ENCODE assay signal across 25 cellular contexts in the genomic region with DNA sequence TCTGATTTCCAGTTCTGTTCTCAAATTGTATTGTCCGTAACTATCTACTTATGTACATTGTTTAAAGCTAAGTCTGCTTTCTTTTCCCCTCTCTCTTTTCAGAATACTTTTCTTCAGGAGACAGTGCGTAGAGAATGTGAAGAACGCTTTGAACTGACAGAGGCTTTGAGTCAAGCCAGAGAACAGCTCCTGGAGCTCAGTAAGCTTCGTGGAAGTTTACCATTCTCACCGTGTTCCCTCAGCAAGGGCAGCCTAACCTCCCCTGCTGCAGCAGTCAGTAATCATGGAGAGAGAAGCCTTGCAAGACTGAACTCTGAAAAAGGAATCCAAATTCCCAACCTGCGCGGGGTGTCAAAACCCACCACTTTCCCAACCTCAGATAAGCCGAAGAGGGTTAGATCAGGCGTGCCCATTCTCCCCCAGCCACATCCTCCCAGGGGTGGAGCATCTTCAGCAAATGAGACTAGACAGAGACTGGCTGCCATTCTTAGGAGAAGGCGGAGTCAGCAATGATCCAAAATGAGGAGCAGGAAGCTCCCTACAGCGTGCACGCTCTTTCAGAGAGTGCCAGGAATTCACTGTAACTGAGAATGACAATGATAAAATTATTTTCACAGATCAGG.
DNase-seq lines count a peak whose midpoint lies in the region; ATAC-seq and TF ChIP-seq lines count a peak whose summit lies in the region.
"Had no signal": no experiment of that assay in that cellular context is flagged by ENCODE, and none has a peak within 500 bp of the region (broad histone marks: within the 10 kb centered on the region; RNA-seq: fewer than 3 reads in every experiment).

No MANE protein-coding gene starts in this region.

- no peaks in the 10 kb centered on the region for H3K9me3 Mint-ChIP-seq in mesothelial cell of epicardium
- no peaks in the 10 kb centered on the region for H3K9me3 Mint-ChIP-seq in activated naive CD4-positive, alpha-beta T cell treated with anti-CD3 and anti-CD28 coated beads for 36 hours
- H3K9me3 Mint-ChIP-seq: activated naive CD8-positive, alpha-beta T cell treated with anti-CD3 and anti-CD28 coated beads, Interleukin-2, amount 50 U/mL, for 24 hours; activated T-helper 1 cell treated with anti-CD3 and anti-CD28 coated beads, Interleukin-12 subunit alpha, Interleukin-12 subunit beta, Interleukin-2, Interleukin-4 antibody, amounts not matched to agents 30 ng/mL and 10 ng/mL and 1 ng/mL, durations not matched to agents 14 hours and 24 hours and 36 hours; central memory CD8-positive, alpha-beta T cell; immature natural killer cell; T-helper 1 cell treated with Interleukin-12 subunit alpha and Interleukin-12 subunit beta and Interleukin-4 antibody, amounts not matched to agents 30 μg/mL and 1 μg/mL, for 36 hours had no signal

- H3K36me3 Mint-ChIP-seq in mesothelial cell of epicardium, result no peaks in the 10 kb centered on the region
- no peaks in the 10 kb centered on the region for H3K36me3 Mint-ChIP-seq in activated naive CD4-positive, alpha-beta T cell treated with anti-CD3 and anti-CD28 coated beads for 36 hours (ENCODE audit: low read depth)
- H3K36me3 Mint-ChIP-seq: immature natural killer cell had no signal

- WGBS in heart right ventricle, 2 donors, result 36 to 40% methylated on average over 12 of the region's 12 CpGs

- peaks cover 7% of the 10 kb centered on the region for H3K4me1 Mint-ChIP-seq in mesothelial cell of epicardium
- no peaks in the 10 kb centered on the region for H3K4me1 Mint-ChIP-seq in activated naive CD4-positive, alpha-beta T cell treated with anti-CD3 and anti-CD28 coated beads for 36 hours (ENCODE audit: low read depth)
- H3K4me1 Mint-ChIP-seq: activated naive CD8-positive, alpha-beta T cell treated with anti-CD3 and anti-CD28 coated beads, Interleukin-2, amount 50 U/mL, for 24 hours; CD4-positive, CD25-positive, alpha-beta regulatory T cell; central memory CD8-positive, alpha-beta T cell; immature natural killer cell had no signal

- H3K27me3 Mint-ChIP-seq in mesothelial cell of epicardium (ENCODE audit: low read depth), result peaks cover 4% of the 10 kb centered on the region
- H3K27me3 Mint-ChIP-seq in activated naive CD4-positive, alpha-beta T cell treated with anti-CD3 and anti-CD28 coated beads for 36 hours (ENCODE audit: low read depth), result peaks cover 6% of the 10 kb centered on the region
- H3K27me3 Mint-ChIP-seq: activated B cell treated with CpG ODN at 0.5 μM for 24 hours had no signal

- CTCF ChIA-PET in activated naive CD4-positive, alpha-beta T cell treated with anti-CD3 and anti-CD28 coated beads for 36 hours (lab: Charles Lee), result interaction anchor here (0.6 kb wide), 1 partner anchor 27 kb away, joined by 3 read pairs; no protein-coding TSS in a partner anchor

- H3K9me3 ChIP-seq in right atrium auricular region (no peaks in the 10 kb centered on the region), heart right ventricle (no peaks in the 10 kb centered on the region)
- H3K9me3 ChIP-seq: tibial artery had no signal

- in situ Hi-C loops in ACHN (cut with HindIII; ENCODE audit: low pct_ligation_motif_present, low pct_unique_long_range_greater_than_20kb, low sequenced_read_pairs), result no loop called here

- DNase-seq in Right ventricle myocardium superior (no peak), right atrium auricular region (ENCODE audit: low spot score) (no peak), heart right ventricle (no peak), mesothelial cell of epicardium (ENCODE audit: low spot score in 2 of 2, unreplicated experiment in 2 of 2) (no peak), T-helper 1 cell (no peak), ecto neural progenitor cell (ENCODE audit: low spot score) (no peak), ACHN (no peak)
- no peak for DNase-seq in activated naive CD4-positive, alpha-beta T cell treated with anti-CD3 and anti-CD28 coated beads for 36 hours
- DNase-seq: activated B cell treated with CpG ODN at 0.5 μM for 24 hours; activated naive CD8-positive, alpha-beta T cell treated with anti-CD3 and anti-CD28 coated beads, Interleukin-2, amount 50 U/mL, for 24 hours; CD4-positive, CD25-positive, alpha-beta regulatory T cell; DMS79 treated with DMSO at 0.1 percent for 48 hours; foreskin melanocyte; immature natural killer cell; midbrain; NCI-H1048; NCI-H2171; occipital lobe; small intestine; tibial artery had no signal

- intact Hi-C loops in Right ventricle myocardium superior (cut with DNase I) (no loop called here), heart right ventricle (cut with DNase I) (no loop called here)
- intact Hi-C loops in activated naive CD4-positive, alpha-beta T cell treated with anti-CD3 and anti-CD28 coated beads for 36 hours (cut with micrococcal nuclease), result no loop called here

- H3K4me3 ChIP-seq in right atrium auricular region, result peak overlapping the region in 1 of 2 donors; percentile 29
- peak overlapping the region in 5 of 10 donors; percentile 5 to 28 (median 15) for H3K4me3 ChIP-seq in heart right ventricle
- H3K4me3 ChIP-seq: tibial artery had no signal

- H3K4me3 Mint-ChIP-seq in mesothelial cell of epicardium, result peak overlapping the region; percentile 65
- no peak overlapping the region for H3K4me3 Mint-ChIP-seq in activated naive CD4-positive, alpha-beta T cell treated with anti-CD3 and anti-CD28 coated beads for 36 hours
- H3K4me3 Mint-ChIP-seq: activated B cell treated with CpG ODN at 0.5 μM for 24 hours; activated naive CD8-positive, alpha-beta T cell treated with anti-CD3 and anti-CD28 coated beads, Interleukin-2, amount 50 U/mL, for 24 hours; activated T-helper 1 cell treated with anti-CD3 and anti-CD28 coated beads, Interleukin-12 subunit alpha, Interleukin-12 subunit beta, Interleukin-2, Interleukin-4 antibody, amounts not matched to agents 30 ng/mL and 10 ng/mL and 1 ng/mL, durations not matched to agents 14 hours and 24 hours and 36 hours; CD4-positive, CD25-positive, alpha-beta regulatory T cell; central memory CD8-positive, alpha-beta T cell; immature natural killer cell; T-helper 1 cell treated with Interleukin-12 subunit alpha and Interleukin-12 subunit beta and Interleukin-4 antibody, amounts not matched to agents 30 μg/mL and 1 μg/mL, for 36 hours had no signal

- H3K36me3 ChIP-seq in right atrium auricular region (no peaks in the 10 kb centered on the region), heart right ventricle (no peaks in the 10 kb centered on the region)
- H3K36me3 ChIP-seq: tibial artery had no signal

- H3K27ac ChIP-seq in right atrium auricular region, result peak overlapping the region in 1 of 2 donors; percentile 44
- no peak overlapping the region for H3K27ac ChIP-seq in heart right ventricle
- H3K27ac ChIP-seq: KMS-11, RWPE1, tibial artery had no signal

- H3K4me1 ChIP-seq in right atrium auricular region (no peaks in the 10 kb centered on the region), heart right ventricle (peaks cover 0 to 4% (median 0%) of the 10 kb centered on the region in 9 donors)

- ATAC-seq in Right ventricle myocardium superior (ENCODE audit: poor library complexity) (peak; percentile 55), heart right ventricle (peak in 5 of 8 donors; percentile 11 to 53 (median 49))
- ATAC-seq: activated naive CD8-positive, alpha-beta T cell treated with anti-CD3 and anti-CD28 coated beads, Interleukin-2, amount 50 U/mL, for 24 hours had no signal

- H3K27ac Mint-ChIP-seq in mesothelial cell of epicardium, result peak overlapping the region; percentile 85
- H3K27ac Mint-ChIP-seq in activated naive CD4-positive, alpha-beta T cell treated with anti-CD3 and anti-CD28 coated beads for 36 hours, result no peak overlapping the region
- H3K27ac Mint-ChIP-seq: activated B cell treated with CpG ODN at 0.5 μM for 24 hours; activated naive CD8-positive, alpha-beta T cell treated with anti-CD3 and anti-CD28 coated beads, Interleukin-2, amount 50 U/mL, for 24 hours; activated T-helper 1 cell treated with anti-CD3 and anti-CD28 coated beads, Interleukin-12 subunit alpha, Interleukin-12 subunit beta, Interleukin-2, Interleukin-4 antibody, amounts not matched to agents 30 ng/mL and 10 ng/mL and 1 ng/mL, durations not matched to agents 14 hours and 24 hours and 36 hours; CD4-positive, CD25-positive, alpha-beta regulatory T cell; immature natural killer cell; T-helper 1 cell treated with Interleukin-12 subunit alpha and Interleukin-12 subunit beta and Interleukin-4 antibody, amounts not matched to agents 30 μg/mL and 1 μg/mL, for 36 hours had no signal

- TF ChIP-seq CTCF in right atrium auricular region (IDR thresholded peaks at IDR 0.05) (no peak), heart right ventricle (IDR thresholded peaks at IDR 0.05) (no peak), mesothelial cell of epicardium (IDR thresholded peaks at IDR 0.05; ENCODE audit: unreplicated experiment) (no peak)

- no peaks in the 10 kb centered on the region for H3K27me3 ChIP-seq in right atrium auricular region
- peaks cover 0 to 4% (median 0%) of the 10 kb centered on the region in 7 donors for H3K27me3 ChIP-seq in heart right ventricle
- H3K27me3 ChIP-seq: tibial artery had no signal
